26 cellular contexts compared by ENCODE assay signal in genomic region chr2:98185801-98186200, GRCh38.
DNase-seq lines count a peak whose midpoint lies in the region.
"Had no signal": no experiment of that assay in that cellular context is flagged by ENCODE, and none has a peak within 500 bp of the region (broad histone marks: within the 10 kb centered on the region; RNA-seq: fewer than 3 reads in every experiment).

No MANE protein-coding gene starts in this region.

- no peaks in the 10 kb centered on the region for H3K9me3 Mint-ChIP-seq in activated CD4-positive, alpha-beta T cell treated with anti-CD3 and anti-CD28 coated beads, Interleukin-2, amount 10 ng/mL, durations not matched to agents 24 days and 14 days
- H3K9me3 Mint-ChIP-seq: CD14-positive monocyte; CD4-positive, alpha-beta T cell; CD8-positive, alpha-beta memory T cell; CD8-positive, alpha-beta T cell had no signal

- peaks cover 2% of the 10 kb centered on the region for H3K27me3 Mint-ChIP-seq in activated CD4-positive, alpha-beta T cell treated with anti-CD3 and anti-CD28 coated beads, Interleukin-2, amount 10 ng/mL, durations not matched to agents 24 days and 14 days
- H3K27me3 Mint-ChIP-seq: B cell had no signal

- DNase-seq in activated CD4-positive, alpha-beta T cell treated with anti-CD3 and anti-CD28 coated beads, Interleukin-2, amount 10 ng/mL, durations not matched to agents 24 days and 14 days = peak; percentile 22
- DNase-seq in activated CD4-positive, alpha-beta T cell treated with anti-CD3 and anti-CD28 coated beads for 48 hours = no peak
- DNase-seq in putamen (ENCODE audit: low spot score) = peak; percentile 50
- no peak for DNase-seq in activated naive CD4-positive, alpha-beta T cell treated with anti-CD3 and anti-CD28 coated beads, Interleukin-2, amount 50 U/mL, for 16 hours
- DNase-seq: 8988T; ACHN; AML-193; BE2C; C1 segment of cervical spinal cord; Caco-2; Calu3; CD4-positive, alpha-beta memory T cell; CD4-positive, alpha-beta T cell; CD4-positive, CD25-positive, alpha-beta regulatory T cell; CD8-positive, alpha-beta memory T cell; CD8-positive, alpha-beta T cell; COR-L47; DMS 273 treated with DMSO at 0.1 percent for 48 hours; DMS153; DMS53; DMS79; DMS79 treated with DMSO at 0.1 percent for 48 hours; DND-41; EL had no signal

- no peaks in the 10 kb centered on the region for H3K36me3 Mint-ChIP-seq in activated CD4-positive, alpha-beta T cell treated with anti-CD3 and anti-CD28 coated beads, Interleukin-2, amount 10 ng/mL, durations not matched to agents 24 days and 14 days (ENCODE audit: low read depth)
- H3K36me3 Mint-ChIP-seq: CD14-positive monocyte; CD4-positive, alpha-beta memory T cell; CD4-positive, CD25-positive, alpha-beta regulatory T cell; CD8-positive, alpha-beta memory T cell; CD8-positive, alpha-beta T cell had no signal

- H3K4me3 Mint-ChIP-seq in activated CD4-positive, alpha-beta T cell treated with anti-CD3 and anti-CD28 coated beads, Interleukin-2, amount 10 ng/mL, durations not matched to agents 24 days and 14 days = no peak overlapping the region
- H3K4me3 Mint-ChIP-seq: B cell; CD14-positive monocyte; CD4-positive, alpha-beta memory T cell; CD4-positive, alpha-beta T cell; CD4-positive, CD25-positive, alpha-beta regulatory T cell; CD8-positive, alpha-beta memory T cell; CD8-positive, alpha-beta T cell had no signal

- no peaks in the 10 kb centered on the region for H3K4me1 Mint-ChIP-seq in activated CD4-positive, alpha-beta T cell treated with anti-CD3 and anti-CD28 coated beads, Interleukin-2, amount 10 ng/mL, durations not matched to agents 24 days and 14 days
- H3K4me1 Mint-ChIP-seq: CD4-positive, alpha-beta memory T cell; CD4-positive, CD25-positive, alpha-beta regulatory T cell; CD8-positive, alpha-beta memory T cell had no signal

- intact Hi-C loops in activated CD4-positive, alpha-beta T cell treated with anti-CD3 and anti-CD28 coated beads, Interleukin-2, amount 10 ng/mL, durations not matched to agents 24 days and 14 days (cut with micrococcal nuclease) = no loop called here

- H3K27ac Mint-ChIP-seq in activated CD4-positive, alpha-beta T cell treated with anti-CD3 and anti-CD28 coated beads, Interleukin-2, amount 10 ng/mL, durations not matched to agents 24 days and 14 days = no peak overlapping the region
- H3K27ac Mint-ChIP-seq: B cell; CD14-positive monocyte; CD4-positive, alpha-beta memory T cell; CD4-positive, alpha-beta T cell; CD4-positive, CD25-positive, alpha-beta regulatory T cell; CD8-positive, alpha-beta memory T cell; CD8-positive, alpha-beta T cell had no signal

Comparison
In these comparisons a context has a peak if more than half of its experiments do, and no peak if none do; other contexts are left out.
1. DNase-seq: peak in activated CD4-positive, alpha-beta T cell treated with anti-CD3 and anti-CD28 coated beads, Interleukin-2, amount 10 ng/mL, durations not matched to agents 24 days and 14 days (single experiment) and putamen (single experiment); none in activated CD4-positive, alpha-beta T cell treated with anti-CD3 and anti-CD28 coated beads for 48 hours (single experiment) and activated naive CD4-positive, alpha-beta T cell treated with anti-CD3 and anti-CD28 coated beads, Interleukin-2, amount 50 U/mL, for 16 hours (single experiment).